In genomic region chr5:150179221-150179620, GRCh38 we compare ENCODE assay signal across 24 cellular contexts. TPM values are rescaled to one million over a fixed set of nuclear protein-coding genes. Genes with fewer than 3 reads are reported as not detected.
DNase-seq lines count a peak whose midpoint lies in the region; ATAC-seq and TF ChIP-seq lines count a peak whose summit lies in the region.
"Had no signal": no experiment of that assay in that cellular context is flagged by ENCODE, and none has a peak within 500 bp of the region (broad histone marks: within the 10 kb centered on the region; RNA-seq: fewer than 3 reads in every experiment).

No MANE protein-coding gene starts in this region.

- H2BK12ac ChIP-seq in neuronal stem cell (ENCODE audit: low read length) = no peak overlapping the region

- TF ChIP-seq EP300 in tibial nerve (IDR thresholded peaks at IDR 0.05) = no peak

- H2BK15ac ChIP-seq in neuronal stem cell (ENCODE audit: low read length) = no peak overlapping the region

- H3K9ac ChIP-seq in neuronal stem cell (ENCODE audit: low read depth, low read length, poor library complexity) = no peak overlapping the region
- H3K9ac ChIP-seq: KMS-11 had no signal

- no peak overlapping the region for H2BK120ac ChIP-seq in neuronal stem cell (ENCODE audit: low read depth, low read length)

- no peak overlapping the region for H4K91ac ChIP-seq in neuronal stem cell (ENCODE audit: low read depth, low read length, poor library complexity)

- H3K4me3 ChIP-seq in WERI-Rb-1 (ENCODE audit: low read depth, low read length) (no peak overlapping the region), coronary artery (no peak overlapping the region), neuronal stem cell (ENCODE audit: low read length in 2 of 2) (no peak overlapping the region), tibial nerve (no peak overlapping the region)

- no CpG with 5 or more reads among the region's 2 CpGs for WGBS in neuronal stem cell (ENCODE audit: extremely low coverage in 2 of 2, insufficient read length in 2 of 2, insufficient replicate concordance in 1 of 2), 2 donors
- WGBS in tibial nerve, 2 donors = 72 to 86% methylated on average over 2 of the region's 2 CpGs

- ATAC-seq in GM21367 (IDR thresholded peaks at IDR 0.05; ENCODE audit: unreplicated experiment) = no peak
- ATAC-seq: PC-3 had no signal

- DNase-seq in WERI-Rb-1 (peak; percentile 36), coronary artery (ENCODE audit: low spot score) (no peak), neuronal stem cell (ENCODE audit: low spot score) (no peak), tibial nerve (ENCODE audit: low spot score in 2 of 2) (no peak), epidermal melanocyte (ENCODE audit: insufficient read length, low spot score) (no peak)
- DNase-seq in activated effector memory CD4-positive, alpha-beta T cell treated with Interleukin-2 at 50 U/mL for 16 hours = no peak
- DNase-seq: activated CD4-positive, alpha-beta T cell treated with anti-CD3 and anti-CD28 coated beads, Interleukin-2, amount 50 U/mL, for 48 hours; activated CD4-positive, CD25-positive, alpha-beta regulatory T cell; activated CD8-positive, alpha-beta memory T cell treated with anti-CD3 and anti-CD28 coated beads, Interleukin-2, amount 50 U/mL, for 48 hours; activated naive CD8-positive, alpha-beta T cell treated with anti-CD3 and anti-CD28 coated beads for 36 hours; brain microvascular endothelial cell; kidney glomerular epithelial cell; NCI-H1436 treated with DMSO at 0.1 percent for 48 hours; NCI-H510A; PC-3; SHP77; stimulated activated CD4-positive, alpha-beta T cell treated with anti-CD3 and anti-CD28 coated beads, Interleukin-4, amount 100 ng/mL, for 1 hour; stimulated activated naive CD4-positive, alpha-beta T cell treated with Interleukin-2 at 50 U/mL for 16 hours had no signal

- no peak for TF ChIP-seq POLR2A in tibial nerve (IDR thresholded peaks at IDR 0.05)

- no peak overlapping the region for H2BK5ac ChIP-seq in neuronal stem cell (ENCODE audit: low read length)

- no peak overlapping the region for H3K4ac ChIP-seq in neuronal stem cell (ENCODE audit: low read length)

- H3K23ac ChIP-seq in neuronal stem cell (ENCODE audit: low read depth, low read length, poor library complexity) = no peak overlapping the region

- H4K8ac ChIP-seq in neuronal stem cell (ENCODE audit: low read depth, low read length) = no peak overlapping the region

- H2AK5ac ChIP-seq in neuronal stem cell (ENCODE audit: low read depth, low read length) = peak overlapping the region; percentile 20

- H3K4me1 ChIP-seq in neuronal stem cell (ENCODE audit: control insufficient read depth in 2 of 2, insufficient read depth in 1 of 2, low read depth in 1 of 2, low read length in 2 of 2) = peaks cover 0 to 1% of the 10 kb centered on the region in 2 donors
- H3K4me1 ChIP-seq in tibial nerve = peaks cover 0 to 44% (median 10%) of the 10 kb centered on the region in 4 donors

- no peak overlapping the region for H3K4me2 ChIP-seq in neuronal stem cell (ENCODE audit: insufficient read depth, low read length, poor library complexity, severe bottlenecking)
- H3K4me2 ChIP-seq: KMS-11 had no signal

- H3K36me3 ChIP-seq in WERI-Rb-1 = no peaks in the 10 kb centered on the region
- H3K36me3 ChIP-seq in neuronal stem cell (replicated peaks in 1 of 2; ENCODE audit: control insufficient read depth in 2 of 2, insufficient read depth in 2 of 2, low read length in 2 of 2) = no peaks in the 10 kb centered on the region
- no peaks in the 10 kb centered on the region for H3K36me3 ChIP-seq in tibial nerve
- H3K36me3 ChIP-seq: brain microvascular endothelial cell had no signal

- H3K9me3 ChIP-seq in WERI-Rb-1 (ENCODE audit: severe bottlenecking) (no peaks in the 10 kb centered on the region), neuronal stem cell (replicated peaks in 1 of 2; ENCODE audit: control insufficient read depth in 2 of 2, insufficient read depth in 1 of 2, low read depth in 1 of 2, low read length in 2 of 2) (no peaks in the 10 kb centered on the region), tibial nerve (no peaks in the 10 kb centered on the region)

- H3K27me3 ChIP-seq in WERI-Rb-1 (ENCODE audit: insufficient read depth, low read depth, severe bottlenecking) = no peaks in the 10 kb centered on the region
- H3K27me3 ChIP-seq in neuronal stem cell (ENCODE audit: control insufficient read depth in 3 of 3, insufficient read depth in 3 of 3, low read depth in 1 of 3, low read length in 3 of 3) = peaks cover 0 to 31% (median 0%) of the 10 kb centered on the region in 3 experiments
- H3K27me3 ChIP-seq in tibial nerve = no peaks in the 10 kb centered on the region
- H3K27me3 ChIP-seq: brain microvascular endothelial cell had no signal

- TF ChIP-seq CTCF in WERI-Rb-1 (IDR thresholded peaks at IDR 0.05; ENCODE audit: low read depth, low read length) (no peak), coronary artery (IDR thresholded peaks at IDR 0.05) (no peak), tibial nerve (IDR thresholded peaks at IDR 0.05) (no peak)

- H3K18ac ChIP-seq in neuronal stem cell (ENCODE audit: low read length) = no peak overlapping the region

- no peaks in the 10 kb centered on the region for H3K79me1 ChIP-seq in neuronal stem cell (ENCODE audit: low read depth, low read length)

- no peak overlapping the region for H2AFZ ChIP-seq in neuronal stem cell (ENCODE audit: low read length)

- H3K27ac ChIP-seq in WERI-Rb-1 (no peak overlapping the region), coronary artery (peak overlapping the region; percentile 86 to 98), neuronal stem cell (replicated peaks; ENCODE audit: low read length) (no peak overlapping the region), tibial nerve (peak overlapping the region; percentile 43 to 75 (median 71))
- H3K27ac ChIP-seq: brain microvascular endothelial cell, C4-2B, KMS-11 had no signal

- H3K14ac ChIP-seq in neuronal stem cell (ENCODE audit: low read length) = no peak overlapping the region

RNA-seq across cellular contexts. Expression of gene SLC6A7, which starts 10.6 kb away (rescaled TPM):
- not detected for polyA plus RNA-seq in neuronal stem cell (2013, experiment 1 of 2)
- 0.01 TPM for polyA plus RNA-seq in neuronal stem cell (2013, experiment 2 of 2)
- not detected for total RNA-seq in tibial nerve
- total RNA-seq: activated naive CD8-positive, alpha-beta T cell treated with anti-CD3 and anti-CD28 coated beads for 36 hours; activated T-helper 2 cell treated with anti-CD3 and anti-CD28 coated beads, Interferon-gamma antibody, Interleukin-2, Interleukin-4, amounts not matched to agents 10 μg/mL and 5 μg/mL and 100 μg/mL, durations not matched to agents 14 hours and 24 hours and 36 hours; urinary bladder had no signal
- polyA plus RNA-seq: AG04450 had no signal

RNA-seq across cellular contexts. Expression of gene CDX1, which starts 12.6 kb away (rescaled TPM):
- polyA plus RNA-seq in neuronal stem cell (2013, experiment 1 of 2) = 0.10 TPM
- 0.10 TPM for polyA plus RNA-seq in neuronal stem cell (2013, experiment 2 of 2)
- 1 to 10 TPM in 1 of 4 donors, under 1 TPM in 1, not detected in 2; 0.22 to 2.5 TPM for total RNA-seq in tibial nerve
- total RNA-seq: activated naive CD8-positive, alpha-beta T cell treated with anti-CD3 and anti-CD28 coated beads for 36 hours; activated T-helper 2 cell treated with anti-CD3 and anti-CD28 coated beads, Interferon-gamma antibody, Interleukin-2, Interleukin-4, amounts not matched to agents 10 μg/mL and 5 μg/mL and 100 μg/mL, durations not matched to agents 14 hours and 24 hours and 36 hours; PC-3 had no signal
- polyA plus RNA-seq: urinary bladder had no signal

RNA-seq across cellular contexts. Expression of gene PDGFRB, which starts 23.6 kb away (rescaled TPM):
- 11.0 TPM for polyA plus RNA-seq in neuronal stem cell (2013, experiment 1 of 2)
- polyA plus RNA-seq in neuronal stem cell (2013, experiment 2 of 2) = 11.2 TPM
- total RNA-seq in tibial nerve = 100 to 1,000 TPM; 171 to 354 (median 217) TPM

Comparison
In these comparisons a context has a peak if more than half of its experiments do, and no peak if none do; other contexts are left out.
1. H3K27ac ChIP-seq: peak in coronary artery (2 of 2) and tibial nerve (4 of 4); none in WERI-Rb-1 (single experiment) and neuronal stem cell (single experiment).